Comparison of ENCODE assay signal across 1 cellular context in the genomic region with DNA sequence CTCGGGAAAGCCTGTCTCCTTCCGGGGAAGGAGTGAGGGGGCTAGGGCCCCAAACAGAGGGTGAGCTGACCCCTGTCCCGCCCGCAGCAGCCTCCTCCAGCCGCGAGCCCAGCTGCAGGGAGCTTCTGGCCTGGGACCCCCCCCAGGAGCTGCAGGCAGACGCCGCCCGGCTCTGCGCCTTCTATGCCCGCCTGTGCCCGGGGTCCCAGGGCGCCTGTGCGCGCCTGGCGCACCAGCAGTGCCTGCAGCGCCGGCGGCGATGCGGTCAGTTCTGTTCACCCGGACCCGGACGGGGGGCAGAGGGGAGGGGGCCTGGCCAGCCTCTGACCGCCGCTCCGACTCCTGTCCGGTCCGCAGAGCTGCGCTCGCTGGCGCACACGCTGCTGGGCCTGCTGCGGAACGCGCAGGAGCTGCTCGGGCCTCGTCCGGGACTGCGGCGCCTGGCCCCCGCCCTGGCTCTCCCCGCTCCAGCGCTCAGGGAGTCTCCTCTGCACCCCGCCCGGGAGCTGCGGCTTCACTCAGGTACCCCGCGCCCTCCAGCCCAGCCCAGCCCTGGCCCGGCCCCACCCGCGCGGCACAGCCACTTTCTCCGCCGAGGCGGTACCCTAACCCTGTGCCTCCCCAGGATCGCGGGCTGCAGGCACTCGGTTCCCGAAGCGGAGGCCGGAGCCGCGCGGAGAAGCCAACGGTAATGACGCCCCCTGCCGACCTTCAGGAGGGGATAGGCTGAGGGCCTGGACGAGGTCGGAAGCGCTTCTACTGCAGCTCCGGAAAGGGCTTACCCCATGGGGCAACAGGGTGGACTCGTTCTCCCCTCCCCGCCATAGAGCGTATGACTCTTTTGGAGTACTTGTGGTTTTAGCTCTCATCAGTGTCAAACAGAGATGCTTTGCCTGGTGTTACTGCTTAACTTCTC.
A peak's percentile ranks its signal among the peaks of the same experiment; 100 is the strongest.
TF ChIP-seq lines count a peak whose summit lies in the region.

No MANE protein-coding gene starts in this region.

TF ChIP-seq in HepG2, 621 proteins besides CTCF, POLR2A, EP300 and RAD21 (continued from another document and continues in another):
- TF ChIP-seq TFDP2 (CRISPR knock-in tag; IDR thresholded peaks at IDR 0.05) (0 out of 2 replicates have a peak, but pooled peaks have one; percentile 17), ZBTB1 (CRISPR knock-in tag; IDR thresholded peaks at IDR 0.05; ENCODE audit: borderline replicate concordance) (no peak), MXD4 (CRISPR knock-in tag; IDR thresholded peaks at IDR 0.05) (no peak), PAX8 (CRISPR knock-in tag; IDR thresholded peaks at IDR 0.05; ENCODE audit: borderline replicate concordance) (no peak), PLRG1 (conservative IDR thresholded peaks at IDR 0.05) (no peak), ZNF550 (CRISPR knock-in tag; IDR thresholded peaks at IDR 0.05; ENCODE audit: borderline replicate concordance) (no peak), ZNF800 (CRISPR knock-in tag; IDR thresholded peaks at IDR 0.05) (peak; percentile 99), PAXIP1 (CRISPR knock-in tag; conservative IDR thresholded peaks at IDR 0.05) (no peak), ZNF546 (CRISPR knock-in tag; conservative IDR thresholded peaks at IDR 0.05) (no peak), GTF3A (CRISPR knock-in tag; conservative IDR thresholded peaks at IDR 0.05) (no peak), ZNF891 (CRISPR knock-in tag; IDR thresholded peaks at IDR 0.05) (no peak), ZNF792 (CRISPR knock-in tag; IDR thresholded peaks at IDR 0.05) (no peak), KLF11 (CRISPR knock-in tag; IDR thresholded peaks at IDR 0.05) (no peak), ZNF350 (CRISPR knock-in tag; IDR thresholded peaks at IDR 0.05; ENCODE audit: borderline replicate concordance, low read depth) (no peak), RERE (CRISPR knock-in tag; IDR thresholded peaks at IDR 0.05; ENCODE audit: low read depth) (no peak), IRF2 (CRISPR knock-in tag; IDR thresholded peaks at IDR 0.05) (no peak), ZNF781 (CRISPR knock-in tag; IDR thresholded peaks at IDR 0.05; ENCODE audit: borderline replicate concordance, not compliant biosample characterization) (no peak), SALL1 (CRISPR knock-in tag; IDR thresholded peaks at IDR 0.05) (peak; percentile 41; the same call in 1 of the 2 replicates), ZNF607 (CRISPR knock-in tag; IDR thresholded peaks at IDR 0.05; ENCODE audit: borderline replicate concordance) (no peak), HOMEZ (CRISPR knock-in tag; IDR thresholded peaks at IDR 0.05; ENCODE audit: low read depth) (no peak), RXRA (CRISPR knock-in tag; IDR thresholded peaks at IDR 0.05) (no peak; the same call in none of the 2 replicates), ZNF883 (CRISPR knock-in tag; IDR thresholded peaks at IDR 0.05; ENCODE audit: not compliant biosample characterization) (no peak), TAF15 (IDR thresholded peaks at IDR 0.05; ENCODE audit: low read depth, low read length, poor library complexity, severe bottlenecking) (no peak), SALL2 (CRISPR knock-in tag; IDR thresholded peaks at IDR 0.05) (no peak), MIXL1 (CRISPR knock-in tag; IDR thresholded peaks at IDR 0.05) (no peak)
- TF ChIP-seq, protein P1, sequence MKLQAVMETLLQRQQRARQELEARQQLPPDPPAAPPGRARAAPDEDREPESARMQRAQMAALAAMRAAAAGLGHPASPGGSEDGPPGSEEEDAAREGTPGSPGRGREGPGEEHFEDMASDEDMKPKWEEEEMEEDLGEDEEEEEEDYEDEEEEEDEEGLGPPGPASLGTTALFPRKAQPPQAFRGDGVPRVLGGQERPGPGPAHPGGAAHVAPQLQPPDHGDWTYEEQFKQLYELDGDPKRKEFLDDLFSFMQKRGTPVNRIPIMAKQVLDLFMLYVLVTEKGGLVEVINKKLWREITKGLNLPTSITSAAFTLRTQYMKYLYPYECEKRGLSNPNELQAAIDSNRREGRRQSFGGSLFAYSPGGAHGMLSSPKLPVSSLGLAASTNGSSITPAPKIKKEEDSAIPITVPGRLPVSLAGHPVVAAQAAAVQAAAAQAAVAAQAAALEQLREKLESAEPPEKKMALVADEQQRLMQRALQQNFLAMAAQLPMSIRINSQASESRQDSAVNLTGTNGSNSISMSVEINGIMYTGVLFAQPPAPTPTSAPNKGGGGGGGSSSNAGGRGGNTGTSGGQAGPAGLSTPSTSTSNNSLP (IDR thresholded peaks at IDR 0.05; ENCODE audit: low read depth, low read length): no peak
- TF ChIP-seq, protein P2, sequence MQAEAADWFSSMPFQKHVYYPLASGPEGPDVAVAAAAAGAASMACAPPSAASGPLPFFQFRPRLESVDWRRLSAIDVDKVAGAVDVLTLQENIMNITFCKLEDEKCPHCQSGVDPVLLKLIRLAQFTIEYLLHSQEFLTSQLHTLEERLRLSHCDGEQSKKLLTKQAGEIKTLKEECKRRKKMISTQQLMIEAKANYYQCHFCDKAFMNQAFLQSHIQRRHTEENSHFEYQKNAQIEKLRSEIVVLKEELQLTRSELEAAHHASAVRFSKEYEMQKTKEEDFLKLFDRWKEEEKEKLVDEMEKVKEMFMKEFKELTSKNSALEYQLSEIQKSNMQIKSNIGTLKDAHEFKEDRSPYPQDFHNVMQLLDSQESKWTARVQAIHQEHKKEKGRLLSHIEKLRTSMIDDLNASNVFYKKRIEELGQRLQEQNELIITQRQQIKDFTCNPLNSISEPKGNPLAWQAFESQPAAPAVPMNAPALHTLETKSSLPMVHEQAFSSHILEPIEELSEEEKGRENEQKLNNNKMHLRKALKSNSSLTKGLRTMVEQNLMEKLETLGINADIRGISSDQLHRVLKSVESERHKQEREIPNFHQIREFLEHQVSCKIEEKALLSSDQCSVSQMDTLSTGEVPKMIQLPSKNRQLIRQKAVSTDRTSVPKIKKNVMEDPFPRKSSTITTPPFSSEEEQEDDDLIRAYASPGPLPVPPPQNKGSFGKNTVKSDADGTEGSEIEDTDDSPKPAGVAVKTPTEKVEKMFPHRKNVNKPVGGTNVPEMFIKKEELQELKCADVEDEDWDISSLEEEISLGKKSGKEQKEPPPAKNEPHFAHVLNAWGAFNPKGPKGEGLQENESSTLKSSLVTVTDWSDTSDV (CRISPR knock-in tag; IDR thresholded peaks at IDR 0.05): no peak
- TF ChIP-seq, protein P3, sequence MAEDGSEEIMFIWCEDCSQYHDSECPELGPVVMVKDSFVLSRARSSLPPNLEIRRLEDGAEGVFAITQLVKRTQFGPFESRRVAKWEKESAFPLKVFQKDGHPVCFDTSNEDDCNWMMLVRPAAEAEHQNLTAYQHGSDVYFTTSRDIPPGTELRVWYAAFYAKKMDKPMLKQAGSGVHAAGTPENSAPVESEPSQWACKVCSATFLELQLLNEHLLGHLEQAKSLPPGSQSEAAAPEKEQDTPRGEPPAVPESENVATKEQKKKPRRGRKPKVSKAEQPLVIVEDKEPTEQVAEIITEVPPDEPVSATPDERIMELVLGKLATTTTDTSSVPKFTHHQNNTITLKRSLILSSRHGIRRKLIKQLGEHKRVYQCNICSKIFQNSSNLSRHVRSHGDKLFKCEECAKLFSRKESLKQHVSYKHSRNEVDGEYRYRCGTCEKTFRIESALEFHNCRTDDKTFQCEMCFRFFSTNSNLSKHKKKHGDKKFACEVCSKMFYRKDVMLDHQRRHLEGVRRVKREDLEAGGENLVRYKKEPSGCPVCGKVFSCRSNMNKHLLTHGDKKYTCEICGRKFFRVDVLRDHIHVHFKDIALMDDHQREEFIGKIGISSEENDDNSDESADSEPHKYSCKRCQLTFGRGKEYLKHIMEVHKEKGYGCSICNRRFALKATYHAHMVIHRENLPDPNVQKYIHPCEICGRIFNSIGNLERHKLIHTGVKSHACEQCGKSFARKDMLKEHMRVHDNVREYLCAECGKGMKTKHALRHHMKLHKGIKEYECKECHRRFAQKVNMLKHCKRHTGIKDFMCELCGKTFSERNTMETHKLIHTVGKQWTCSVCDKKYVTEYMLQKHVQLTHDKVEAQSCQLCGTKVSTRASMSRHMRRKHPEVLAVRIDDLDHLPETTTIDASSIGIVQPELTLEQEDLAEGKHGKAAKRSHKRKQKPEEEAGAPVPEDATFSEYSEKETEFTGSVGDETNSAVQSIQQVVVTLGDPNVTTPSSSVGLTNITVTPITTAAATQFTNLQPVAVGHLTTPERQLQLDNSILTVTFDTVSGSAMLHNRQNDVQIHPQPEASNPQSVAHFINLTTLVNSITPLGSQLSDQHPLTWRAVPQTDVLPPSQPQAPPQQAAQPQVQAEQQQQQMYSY (CRISPR knock-in tag; IDR thresholded peaks at IDR 0.05): no peak
